In genomic region chr18:61368001-61368400, GRCh38 we compare ENCODE assay signal across 25 cellular contexts. TPM values are rescaled to one million over a fixed set of nuclear protein-coding genes. Genes with fewer than 3 reads are reported as not detected.
A peak's percentile ranks its signal among the peaks of the same experiment; 100 is the strongest.
DNase-seq lines count a peak whose midpoint lies in the region; FAIRE-seq and TF ChIP-seq lines count a peak whose summit lies in the region.
"Had no signal": no experiment of that assay in that cellular context is flagged by ENCODE, and none has a peak within 500 bp of the region (broad histone marks: within the 10 kb centered on the region; RNA-seq: fewer than 3 reads in every experiment).

No MANE protein-coding gene starts in this region.

- POLR2A ChIA-PET in Caco-2 (lab: Charles Lee): no interaction called here

- CTCF ChIA-PET in Caco-2 (lab: Charles Lee): no interaction called here

- H3K36me3 ChIP-seq in Caco-2 (ENCODE audit: control insufficient read depth, insufficient read depth, low read length) (no peaks in the 10 kb centered on the region), Peyer's patch (no peaks in the 10 kb centered on the region)
- H3K36me3 ChIP-seq: BE2C; BLaER1 treated with 17β-estradiol and CSF1 and Interleukin-3, amounts not matched to agents 10 nM and 100 nM had no signal

- no peak overlapping the region for H3K27ac Mint-ChIP-seq in Caco-2 (ENCODE audit: unreplicated experiment)
- H3K27ac Mint-ChIP-seq: CD14-positive monocyte; CD4-positive, alpha-beta T cell; CD8-positive, alpha-beta memory T cell had no signal

- no peaks in the 10 kb centered on the region for H3K4me1 Mint-ChIP-seq in Caco-2 (ENCODE audit: low read depth, unreplicated experiment)
- H3K4me1 Mint-ChIP-seq: CD14-positive monocyte; CD8-positive, alpha-beta memory T cell had no signal

- DNase-seq in D341Med (ENCODE audit: low spot score) (peak; percentile 54), NCI-H524 (lab: John Stamatoyannopoulos, UW) (peak; percentile 75 to 92), NCI-H82 (lab: John Stamatoyannopoulos, UW) (peak; percentile 96), cerebellar cortex (ENCODE audit: low spot score) (peak; percentile 5), Caco-2 (no peak), Peyer's patch (no peak), frontal cortex (ENCODE audit: low spot score in 2 of 2) (no peak)
- DNase-seq: 8988T; ACHN; AML-193; BE2C; Calu3; CD4-positive, alpha-beta T cell; CD8-positive, alpha-beta memory T cell; DMS153; DND-41; GM23248; H7; HCEC 1CT had no signal

- BruUV-seq in Caco-2 (replicated peaks; lab: Mats Ljungman, UMichigan): no TSS peak

- H3K9me3 Mint-ChIP-seq in Caco-2 (ENCODE audit: unreplicated experiment): no peaks in the 10 kb centered on the region
- H3K9me3 Mint-ChIP-seq: CD4-positive, alpha-beta T cell had no signal

- no peak overlapping the region for H3K4me3 Mint-ChIP-seq in Caco-2 (ENCODE audit: unreplicated experiment)
- H3K4me3 Mint-ChIP-seq: CD14-positive monocyte; CD4-positive, alpha-beta T cell; CD8-positive, alpha-beta memory T cell had no signal

- TF ChIP-seq POLR2A in Peyer's patch (IDR thresholded peaks at IDR 0.05): no peak

- FAIRE-seq in frontal cortex (lab: Jason Lieb, UNC): no peak
- FAIRE-seq: A549, G401.6, GM12892, H1 had no signal

- H3K4me3 ChIP-seq in Caco-2 (ENCODE audit: low read depth, low read length) (no peak overlapping the region), Peyer's patch (no peak overlapping the region)
- H3K4me3 ChIP-seq: A549; BLaER1 treated with 17β-estradiol and CSF1 and Interleukin-3, amounts not matched to agents 10 nM and 100 nM; GM23248 had no signal

- H3K9me3 ChIP-seq in Caco-2 (no peaks in the 10 kb centered on the region), Peyer's patch (no peaks in the 10 kb centered on the region)
- H3K9me3 ChIP-seq: A549; BE2C; BLaER1 treated with 17β-estradiol and CSF1 and Interleukin-3, amounts not matched to agents 10 nM and 100 nM had no signal

- peaks cover 5% of the 10 kb centered on the region for H3K36me3 Mint-ChIP-seq in Caco-2 (ENCODE audit: insufficient read depth, unreplicated experiment)
- H3K36me3 Mint-ChIP-seq: CD14-positive monocyte; CD8-positive, alpha-beta memory T cell had no signal

- H3K27me3 ChIP-seq in Caco-2 (replicated peaks; ENCODE audit: control insufficient read depth, insufficient read depth, low read length) (no peaks in the 10 kb centered on the region), Peyer's patch (no peaks in the 10 kb centered on the region)
- H3K27me3 ChIP-seq: BE2C; BLaER1 treated with 17β-estradiol and CSF1 and Interleukin-3, amounts not matched to agents 10 nM and 100 nM had no signal

- peaks cover 3% of the 10 kb centered on the region for H3K27me3 Mint-ChIP-seq in Caco-2 (ENCODE audit: insufficient read depth, unreplicated experiment)

- no peak overlapping the region for H3K27ac ChIP-seq in Peyer's patch
- H3K27ac ChIP-seq: A549; BLaER1 treated with 17β-estradiol and CSF1 and Interleukin-3, amounts not matched to agents 10 nM and 100 nM; GM23248 had no signal

- intact Hi-C loops in Caco-2 (cut with micrococcal nuclease; ENCODE audit: unreplicated experiment): no loop called here

- H3K4me1 ChIP-seq in Caco-2: no peaks in the 10 kb centered on the region
- no peaks in the 10 kb centered on the region for H3K4me1 ChIP-seq in Peyer's patch
- H3K4me1 ChIP-seq: A549; BE2C; BLaER1 treated with 17β-estradiol and CSF1 and Interleukin-3, amounts not matched to agents 10 nM and 100 nM had no signal

- no peak for TF ChIP-seq CTCF in Caco-2 (IDR thresholded peaks at IDR 0.05; ENCODE audit: insufficient read depth in 1 of 2, low read depth in 1 of 2, low read length in 1 of 2, severe bottlenecking in 1 of 2, unreplicated experiment in 1 of 2)
- no peak for TF ChIP-seq CTCF in Peyer's patch (IDR thresholded peaks at IDR 0.05)

RNA-seq across cellular contexts. Expression of gene CDH20, which starts 34.8 kb away (rescaled TPM):
- total RNA-seq in Caco-2 (2022): not detected in 2 replicates
- 1 to 10 TPM in 3 of 4 donors, under 1 TPM in 1; 0.83 to 5.5 (median 2.0) TPM for total RNA-seq in Peyer's patch
- total RNA-seq in frontal cortex: 6.9 TPM
- total RNA-seq: Calu3, GM23248 had no signal

Comparison
In these comparisons a context has a peak if more than half of its experiments do, and no peak if none do; other contexts are left out.
1. DNase-seq: peak in D341Med (single experiment), NCI-H524 (2 of 2), NCI-H82 (single experiment) and cerebellar cortex (single experiment); none in Caco-2 (0 of 2), Peyer's patch (0 of 3) and frontal cortex (0 of 2).